In genomic region chr3:21290557-21290956, GRCh38 we compare ENCODE assay signal across 10 cellular contexts.
DNase-seq lines count a peak whose midpoint lies in the region; ATAC-seq, FAIRE-seq and TF ChIP-seq lines count a peak whose summit lies in the region.
"Had no signal": no experiment of that assay in that cellular context is flagged by ENCODE, and none has a peak within 500 bp of the region (broad histone marks: within the 10 kb centered on the region; RNA-seq: fewer than 3 reads in every experiment).

No MANE protein-coding gene starts in this region.

- no peak overlapping the region for H3K27ac ChIP-seq in left ventricle myocardium inferior (replicated peaks)
- no peak overlapping the region for H3K27ac ChIP-seq in Panc1 (ENCODE audit: low read length)

- TF ChIP-seq POLR2A in GM12891 (IDR thresholded peaks at IDR 0.05; ENCODE audit: low read depth, low read length) = no peak

- intact Hi-C loops in left ventricle myocardium inferior (cut with micrococcal nuclease) (no loop called here), Right ventricle myocardium superior (cut with DNase I) (no loop called here), Panc1 (cut with micrococcal nuclease; ENCODE audit: unreplicated experiment) (no loop called here)

- H3K36me3 ChIP-seq in left ventricle myocardium inferior (no peaks in the 10 kb centered on the region), Panc1 (ENCODE audit: control insufficient read depth, insufficient read depth, low read length) (no peaks in the 10 kb centered on the region; the same call in 1 of the 2 replicates)

- CTCF ChIA-PET in Panc1 (lab: Charles Lee) = no interaction called here

- TF ChIP-seq CTCF in left ventricle myocardium inferior (IDR thresholded peaks at IDR 0.05; ENCODE audit: borderline replicate concordance) (peak; percentile 64), Panc1 (IDR thresholded peaks at IDR 0.05) (peak; percentile 36; the same call in 1 of the 2 replicates), fibroblast of the aortic adventitia (IDR thresholded peaks at IDR 0.05; ENCODE audit: insufficient read depth, low read length) (peak; percentile 60)

- H3K27me3 ChIP-seq in left ventricle myocardium inferior (ENCODE audit: low read depth) (no peaks in the 10 kb centered on the region), Panc1 (ENCODE audit: control insufficient read depth, insufficient read depth, low read length) (no peaks in the 10 kb centered on the region)

- no peak for DNase-seq in left ventricle myocardium inferior
- no peak for DNase-seq in Right ventricle myocardium superior
- no peak for DNase-seq in Panc1 (ENCODE audit: low read depth, low spot score)
- DNase-seq in fibroblast of the aortic adventitia (ENCODE audit: low read depth) = no peak
- DNase-seq in NCI-H146 (lab: John Stamatoyannopoulos, UW) = no peak
- no peak for DNase-seq in activated CD4-positive, alpha-beta T cell treated with anti-CD3 and anti-CD28 coated beads, Interleukin-2, amount 50 U/mL, for 48 hours
- DNase-seq in GM12891 (ENCODE audit: insufficient read length, low spot score) = no peak
- DNase-seq: activated CD8-positive, alpha-beta memory T cell treated with anti-CD3 and anti-CD28 coated beads, Interleukin-2, amount 50 U/mL, for 4 hours; CD4-positive, CD25-positive, alpha-beta regulatory T cell had no signal

- in situ Hi-C loops in Panc1 (cut with HindIII; ENCODE audit: low pct_unique_long_range_greater_than_20kb, low sequenced_read_pairs) = no loop called here

- POLR2A ChIA-PET in Panc1 (lab: Charles Lee) = no interaction called here

- BruUV-seq in Panc1 (replicated peaks; lab: Mats Ljungman, UMichigan) = no TSS peak

- H3K4me3 ChIP-seq in left ventricle myocardium inferior = no peak overlapping the region
- H3K4me3 ChIP-seq in Panc1 (ENCODE audit: low read depth in 2 of 2, low read length in 2 of 2) = no peak overlapping the region
- no peak overlapping the region for H3K4me3 ChIP-seq in fibroblast of the aortic adventitia (ENCODE audit: low read depth, low read length)

- H3K9me3 ChIP-seq in left ventricle myocardium inferior (replicated peaks) = peaks cover 5% of the 10 kb centered on the region
- H3K9me3 ChIP-seq in Panc1 (ENCODE audit: control insufficient read depth, insufficient read depth, low read depth, low read length) = no peaks in the 10 kb centered on the region

- FAIRE-seq in GM12891 (lab: Jason Lieb, UNC) = no peak

- ATAC-seq in Right ventricle myocardium superior (ENCODE audit: poor library complexity) (no peak), Panc1 (no peak), HG03378 (IDR thresholded peaks at IDR 0.05; ENCODE audit: unreplicated experiment) (no peak)

- H3K4me1 ChIP-seq in left ventricle myocardium inferior = no peaks in the 10 kb centered on the region
- no peaks in the 10 kb centered on the region for H3K4me1 ChIP-seq in Panc1 (ENCODE audit: control insufficient read depth, insufficient read depth, low read length)

TF ChIP-seq in GM12891, 5 proteins besides CTCF, POLR2A, EP300 and RAD21:
- TF ChIP-seq SPI1 (IDR thresholded peaks at IDR 0.05; ENCODE audit: low read depth, low read length) = no peak
